Comparison of ENCODE assay signal across 8 cellular contexts in genomic region chr6:99424022-99424421, GRCh38. TPM values are rescaled to one million over a fixed set of nuclear protein-coding genes. Genes with fewer than 3 reads are reported as not detected.
DNase-seq lines count a peak whose midpoint lies in the region; ATAC-seq and TF ChIP-seq lines count a peak whose summit lies in the region.

No MANE protein-coding gene starts in this region.

- H4K20me1 ChIP-seq in MM.1S (ENCODE audit: insufficient read depth, low read length) (peaks cover 42% of the 10 kb centered on the region), neural progenitor cell (ENCODE audit: low read depth) (peaks cover 55% of the 10 kb centered on the region)

- H3K9me3 Mint-ChIP-seq in neural progenitor cell: no peaks in the 10 kb centered on the region

- peaks cover 26% of the 10 kb centered on the region for H3K36me3 Mint-ChIP-seq in neural progenitor cell

- WGBS in ectodermal cell, 2 experiments: 85 to 87% methylated on average over 2 of the region's 5 CpGs

- H3K27me3 Mint-ChIP-seq in neural progenitor cell (ENCODE audit: insufficient read depth, low read depth): no peaks in the 10 kb centered on the region

- peaks cover 9% of the 10 kb centered on the region for H3F3A ChIP-seq in MM.1S (ENCODE audit: insufficient read depth, low read length)
- peaks cover 18% of the 10 kb centered on the region for H3F3A ChIP-seq in neural progenitor cell (ENCODE audit: low read depth)

- H3K4me2 ChIP-seq in MM.1S (ENCODE audit: low read depth, low read length) (peak overlapping the region; percentile 61), neural progenitor cell (peak overlapping the region; percentile 92)

- DNase-seq in BJ (ENCODE audit: low read depth) (no peak), MM.1S (no peak), neural progenitor cell (ENCODE audit: low spot score) (no peak), NCI-H2081 treated with DMSO at 0.1 percent for 48 hours (lab: John Stamatoyannopoulos, UW) (no peak), GM10266 (ENCODE audit: extremely low spot score) (no peak), NCI-H1930 (lab: John Stamatoyannopoulos, UW) (no peak)

- H3K36me3 ChIP-seq in BJ (ENCODE audit: control insufficient read depth, insufficient read depth, low read length): no peaks in the 10 kb centered on the region
- no peaks in the 10 kb centered on the region for H3K36me3 ChIP-seq in MM.1S (replicated peaks; ENCODE audit: insufficient read depth, low read length)
- no peaks in the 10 kb centered on the region for H3K36me3 ChIP-seq in ectodermal cell (ENCODE audit: control insufficient read depth, insufficient read depth, low read length)
- H3K36me3 ChIP-seq in neural progenitor cell: no peaks in the 10 kb centered on the region

- H3K27me3 ChIP-seq in BJ (ENCODE audit: control insufficient read depth, insufficient read depth, low read length): no peaks in the 10 kb centered on the region
- H3K27me3 ChIP-seq in MM.1S (replicated peaks; ENCODE audit: insufficient read depth, low read length): no peaks in the 10 kb centered on the region
- H3K27me3 ChIP-seq in ectodermal cell (ENCODE audit: control insufficient read depth, insufficient read depth, low read length, poor library complexity, severe bottlenecking): no peaks in the 10 kb centered on the region
- H3K27me3 ChIP-seq in neural progenitor cell: no peaks in the 10 kb centered on the region

- H3K4me1 Mint-ChIP-seq in neural progenitor cell: peaks cover 47% of the 10 kb centered on the region

- ATAC-seq in HG02852 (IDR thresholded peaks at IDR 0.05; ENCODE audit: unreplicated experiment): no peak

- H3K4me1 ChIP-seq in MM.1S (ENCODE audit: low read length) (peaks cover 15% of the 10 kb centered on the region), ectodermal cell (ENCODE audit: control insufficient read depth, insufficient read depth, low read length) (peaks cover 4% of the 10 kb centered on the region), neural progenitor cell (peaks cover 21% of the 10 kb centered on the region)

- H3K4me3 Mint-ChIP-seq in neural progenitor cell: peak overlapping the region; percentile 100

- H3K9ac ChIP-seq in MM.1S (ENCODE audit: low read length) (peak overlapping the region; percentile 91; the same call in 1 of the 2 replicates), neural progenitor cell (peak overlapping the region; percentile 97)

- H3K79me2 ChIP-seq in MM.1S (ENCODE audit: low read length) (peaks cover 65% of the 10 kb centered on the region), neural progenitor cell (ENCODE audit: low read depth) (peaks cover 67% of the 10 kb centered on the region)

- CTCF ChIA-PET in BJ (lab: Yijun Ruan, JAX): interaction anchor here (0.8 kb wide), 1 partner anchor 94 kb away, joined by 3 read pairs; no protein-coding TSS in a partner anchor

- H2AFZ ChIP-seq in MM.1S (ENCODE audit: low read length) (no peak overlapping the region), neural progenitor cell (replicated peaks) (no peak overlapping the region)

- H3K27ac Mint-ChIP-seq in neural progenitor cell: no peak overlapping the region

- H3K4me3 ChIP-seq in BJ (ENCODE audit: low read depth, low read length): peak overlapping the region; percentile 45
- peak overlapping the region; percentile 94 for H3K4me3 ChIP-seq in MM.1S (ENCODE audit: low read length)
- peak overlapping the region; percentile 74 for H3K4me3 ChIP-seq in ectodermal cell (ENCODE audit: insufficient read depth, low read depth, low read length)
- peak overlapping the region; percentile 86 for H3K4me3 ChIP-seq in neural progenitor cell

- H3K27ac ChIP-seq in MM.1S (ENCODE audit: low read length) (no peak overlapping the region), ectodermal cell (ENCODE audit: insufficient read depth, low read depth, low read length, poor library complexity, severe bottlenecking) (no peak overlapping the region), neural progenitor cell (no peak overlapping the region)

- TF ChIP-seq CTCF in BJ (IDR thresholded peaks at IDR 0.05; ENCODE audit: insufficient read depth, low read depth, low read length): no peak
- no peak for TF ChIP-seq CTCF in MM.1S (IDR thresholded peaks at IDR 0.05; ENCODE audit: low read length)
- TF ChIP-seq CTCF in neural progenitor cell (IDR thresholded peaks at IDR 0.05): no peak
- TF ChIP-seq CTCF in GM10266 (IDR thresholded peaks at IDR 0.05; ENCODE audit: control insufficient read depth, insufficient read depth, low read depth, missing control alignments): no peak

- no peaks in the 10 kb centered on the region for H3K9me3 ChIP-seq in MM.1S (replicated peaks; ENCODE audit: insufficient read depth, low read length)
- no peaks in the 10 kb centered on the region for H3K9me3 ChIP-seq in ectodermal cell (ENCODE audit: control insufficient read depth, low read length)
- no peaks in the 10 kb centered on the region for H3K9me3 ChIP-seq in neural progenitor cell (ENCODE audit: low read depth)

- no peaks in the 10 kb centered on the region for H3K9me2 ChIP-seq in MM.1S (replicated peaks; ENCODE audit: insufficient read depth, low read length)

- POLR2A ChIA-PET in BJ (lab: Charles Lee): no interaction called here

RNA-seq across cellular contexts. Expression of gene PNISR, which starts 1.1 kb away (rescaled TPM):
- 19.0 and 31.9 TPM in 2 replicates for polyA plus RNA-seq in BJ (2011; rRNA removed)
- 20.4 and 21.3 TPM in 2 replicates for polyA minus RNA-seq in BJ (2011; rRNA and poly(A)+ RNA removed)
- 314 TPM for polyA plus RNA-seq in ectodermal cell (2013, experiment 1 of 4)
- 316 TPM for polyA plus RNA-seq in ectodermal cell (2013, experiment 2 of 4)
- polyA plus RNA-seq in ectodermal cell (2013, experiment 3 of 4): 242 TPM
- 283 TPM for polyA plus RNA-seq in ectodermal cell (2013, experiment 4 of 4)
- 266 and 498 TPM in 2 replicates for total RNA-seq in neural progenitor cell (ENCODE audit: low replicate concordance)

RNA-seq across cellular contexts. Expression of gene COQ3, which starts 30.0 kb away (rescaled TPM):
- 3.3 and 6.4 TPM in 2 replicates for polyA plus RNA-seq in BJ (2011; rRNA removed)
- 1.0 and 1.4 TPM in 2 replicates for polyA minus RNA-seq in BJ (2011; rRNA and poly(A)+ RNA removed)
- 10.5 TPM for polyA plus RNA-seq in ectodermal cell (2013, experiment 1 of 4)
- 9.0 TPM for polyA plus RNA-seq in ectodermal cell (2013, experiment 2 of 4)
- 9.9 TPM for polyA plus RNA-seq in ectodermal cell (2013, experiment 3 of 4)
- polyA plus RNA-seq in ectodermal cell (2013, experiment 4 of 4): 10.7 TPM
- total RNA-seq in neural progenitor cell (ENCODE audit: low replicate concordance): 7.8 and 16.2 TPM in 2 replicates
